In the genomic region with DNA sequence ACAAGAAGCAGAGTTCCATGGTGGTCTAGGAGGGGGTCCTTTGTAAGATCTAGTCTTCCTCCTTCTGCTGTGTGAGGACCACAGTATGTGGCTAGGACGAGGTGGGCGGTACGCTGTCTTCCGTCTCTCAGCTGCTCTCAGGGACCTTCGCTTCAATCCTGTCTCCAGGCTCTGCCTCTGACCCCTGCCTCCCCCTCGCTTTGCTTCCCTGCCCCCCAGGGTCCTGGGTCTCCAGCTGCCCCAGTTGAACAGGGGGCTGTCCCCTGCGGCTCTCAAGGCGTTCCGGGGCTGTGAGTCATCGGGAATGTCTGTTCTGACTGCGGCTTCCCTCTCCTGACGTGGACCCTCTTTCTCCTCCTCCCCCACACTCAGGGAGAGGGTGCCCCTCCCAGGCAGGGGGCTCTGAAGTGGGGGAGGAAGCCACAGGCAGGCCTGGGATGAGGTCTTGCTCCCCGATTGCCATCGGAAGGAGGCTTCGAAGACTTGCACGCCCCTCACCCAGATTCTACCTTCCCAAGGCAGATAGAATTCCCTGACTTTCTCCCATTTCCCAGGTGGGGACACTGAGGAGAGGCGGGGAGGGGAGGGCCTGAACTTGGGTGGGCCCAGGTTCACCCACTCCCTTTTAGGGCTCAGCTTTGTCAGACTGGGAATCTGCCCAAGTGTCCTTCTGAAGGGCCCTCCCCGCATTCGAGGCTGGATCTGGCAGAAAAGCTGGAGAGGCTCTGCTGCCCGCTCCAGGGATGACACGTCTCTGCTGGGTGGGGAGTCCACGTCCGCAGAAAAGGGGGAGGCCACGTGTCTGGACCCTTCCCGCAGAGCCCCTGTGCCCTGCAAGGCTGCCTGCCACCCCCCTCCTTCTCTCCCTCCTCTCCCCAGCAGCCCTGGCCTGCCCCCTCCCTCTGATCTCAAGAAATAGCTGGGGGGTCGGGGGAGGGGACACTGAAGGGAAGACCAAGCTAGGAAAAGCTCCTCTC, we compare ENCODE assay signal across 9 cellular contexts. TPM values are rescaled to one million over a fixed set of nuclear protein-coding genes. Genes with fewer than 3 reads are reported as not detected.
DNase-seq lines count a peak whose midpoint lies in the region; ATAC-seq, FAIRE-seq and TF ChIP-seq lines count a peak whose summit lies in the region.
"Had no signal": no experiment of that assay in that cellular context is flagged by ENCODE, and none has a peak within 500 bp of the region (broad histone marks: within the 10 kb centered on the region; RNA-seq: fewer than 3 reads in every experiment).

No MANE protein-coding gene starts in this region.

- H3K4me1 Mint-ChIP-seq in natural killer cell (peaks cover 15 to 25% of the 10 kb centered on the region in 2 donors), mesothelial cell of epicardium (peaks cover 84% of the 10 kb centered on the region)
- H3K4me1 Mint-ChIP-seq in natural killer cell treated with Interleukin-12 subunit alpha and Interleukin-12 subunit beta and Interleukin-15 and Interleukin-18, amount 100 ng/mL, for 72 hours (ENCODE audit: low read depth in 2 of 2): peaks cover 19 to 29% of the 10 kb centered on the region in 2 donors

- no peak overlapping the region for H3K27ac Mint-ChIP-seq in natural killer cell
- no peak overlapping the region for H3K27ac Mint-ChIP-seq in natural killer cell treated with Interleukin-12 subunit alpha and Interleukin-12 subunit beta and Interleukin-15 and Interleukin-18, amount 100 ng/mL, for 72 hours
- H3K27ac Mint-ChIP-seq in mesothelial cell of epicardium: peak overlapping the region; percentile 99

- H3K27me3 ChIP-seq in duodenal mucosa (ENCODE audit: control insufficient read depth in 1 of 2, insufficient read depth in 2 of 2, low read length in 2 of 2): peaks cover 22 to 27% of the 10 kb centered on the region in 2 donors
- no peaks in the 10 kb centered on the region for H3K27me3 ChIP-seq in aorta (ENCODE audit: control insufficient read depth in 1 of 2, insufficient read depth in 2 of 2, low read length in 1 of 2)

- H3K9ac ChIP-seq in duodenal mucosa (ENCODE audit: low read depth in 1 of 2, low read length in 2 of 2): peak overlapping the region in 1 of 2 donors; percentile 56

- no peak for FAIRE-seq in GM12892 (lab: Jason Lieb, UNC)

- H3K9me3 ChIP-seq in duodenal mucosa (ENCODE audit: control insufficient read depth in 1 of 2, low read length in 2 of 2) (no peaks in the 10 kb centered on the region), aorta (ENCODE audit: control insufficient read depth, low read length) (no peaks in the 10 kb centered on the region)

- H3K27ac ChIP-seq in duodenal mucosa (ENCODE audit: low read depth, low read length) (peak overlapping the region; percentile 81), aorta (ENCODE audit: low read depth in 1 of 2, low read length in 2 of 2) (peak overlapping the region; percentile 83 to 98)

- TF ChIP-seq CTCF in natural killer cell (IDR thresholded peaks at IDR 0.05) (no peak), mesothelial cell of epicardium (IDR thresholded peaks at IDR 0.05; ENCODE audit: unreplicated experiment) (no peak)

- peak overlapping the region in 1 of 2 donors; percentile 3 for H3K4me3 ChIP-seq in duodenal mucosa (ENCODE audit: low read depth in 1 of 2, low read length in 2 of 2)
- no peak overlapping the region for H3K4me3 ChIP-seq in aorta (ENCODE audit: low read length in 2 of 2)

- H3K9me3 Mint-ChIP-seq in natural killer cell (no peaks in the 10 kb centered on the region), mesothelial cell of epicardium (no peaks in the 10 kb centered on the region)
- H3K9me3 Mint-ChIP-seq in natural killer cell treated with Interleukin-12 subunit alpha and Interleukin-12 subunit beta and Interleukin-15 and Interleukin-18, amount 100 ng/mL, for 72 hours: no peaks in the 10 kb centered on the region

- DNase-seq in natural killer cell: peak; percentile 11
- no peak for DNase-seq in natural killer cell treated with Interleukin-12 subunit alpha and Interleukin-12 subunit beta and Interleukin-15 and Interleukin-18, amount 100 ng/mL, for 72 hours (ENCODE audit: low spot score)
- peak; percentile 68 to 78 for DNase-seq in mesothelial cell of epicardium (ENCODE audit: low spot score in 2 of 2, unreplicated experiment in 2 of 2)
- peak; percentile 93 to 95 for DNase-seq in aorta
- DNase-seq in GM12892 (ENCODE audit: insufficient read length): no peak
- DNase-seq in NCI-H2081 treated with DMSO at 0.1 percent for 48 hours (lab: John Stamatoyannopoulos, UW): no peak

- WGBS in aorta, 2 donors: 7 to 10% methylated on average over 25 to 26 of the region's 26 CpGs

- H3K4me1 ChIP-seq in duodenal mucosa (ENCODE audit: control insufficient read depth in 1 of 2, insufficient read depth in 2 of 2, low read length in 2 of 2) (peaks cover 0 to 15% of the 10 kb centered on the region in 2 donors), aorta (ENCODE audit: control insufficient read depth in 1 of 2, insufficient read depth in 2 of 2, low read length in 2 of 2) (peaks cover 3 to 5% of the 10 kb centered on the region in 2 donors)

- intact Hi-C loops in natural killer cell (cut with micrococcal nuclease): no loop called here
- intact Hi-C loops in aorta (cut with DNase I): no loop called here

- no peak for TF ChIP-seq POLR2A in GM12892 (IDR thresholded peaks at IDR 0.05; ENCODE audit: low read depth, low read length)

- H3K36me3 ChIP-seq in duodenal mucosa (ENCODE audit: control insufficient read depth in 1 of 2, insufficient read depth in 2 of 2, low read length in 2 of 2): no peaks in the 10 kb centered on the region
- no peaks in the 10 kb centered on the region for H3K36me3 ChIP-seq in aorta (ENCODE audit: control insufficient read depth in 1 of 2, insufficient read depth in 2 of 2, low read length in 1 of 2)

- peaks cover 52 to 67% of the 10 kb centered on the region in 2 donors for H3K27me3 Mint-ChIP-seq in natural killer cell (ENCODE audit: low read depth in 2 of 2)
- peaks cover 42 to 72% of the 10 kb centered on the region in 2 donors for H3K27me3 Mint-ChIP-seq in natural killer cell treated with Interleukin-12 subunit alpha and Interleukin-12 subunit beta and Interleukin-15 and Interleukin-18, amount 100 ng/mL, for 72 hours
- no peaks in the 10 kb centered on the region for H3K27me3 Mint-ChIP-seq in mesothelial cell of epicardium (ENCODE audit: low read depth)

- no peaks in the 10 kb centered on the region for H3K36me3 Mint-ChIP-seq in natural killer cell
- H3K36me3 Mint-ChIP-seq in natural killer cell treated with Interleukin-12 subunit alpha and Interleukin-12 subunit beta and Interleukin-15 and Interleukin-18, amount 100 ng/mL, for 72 hours: no peaks in the 10 kb centered on the region
- H3K36me3 Mint-ChIP-seq in mesothelial cell of epicardium: no peaks in the 10 kb centered on the region

- no peak for ATAC-seq in natural killer cell
- no peak for ATAC-seq in natural killer cell treated with Interleukin-12 subunit alpha and Interleukin-12 subunit beta and Interleukin-15 and Interleukin-18, amount 100 ng/mL, for 72 hours
- ATAC-seq in aorta (ENCODE audit: low FRiP score): peak; percentile 84
- ATAC-seq in GM21381 (IDR thresholded peaks at IDR 0.05; ENCODE audit: unreplicated experiment): no peak

- H3K4me3 Mint-ChIP-seq in natural killer cell (no peak overlapping the region), mesothelial cell of epicardium (peak overlapping the region; percentile 39)
- H3K4me3 Mint-ChIP-seq in natural killer cell treated with Interleukin-12 subunit alpha and Interleukin-12 subunit beta and Interleukin-15 and Interleukin-18, amount 100 ng/mL, for 72 hours: no peak overlapping the region

RNA-seq across cellular contexts. Expression of a gene that starts 9.1 kb away (rescaled TPM):
- total RNA-seq in natural killer cell (1 to 10 TPM; 2.3 to 7.5 (median 2.6) TPM), mesothelial cell of epicardium (3,780 to 4,004 TPM (median 3,972 TPM) in 3 replicates), aorta (100 to 1,000 TPM; 400 to 948 TPM)
- total RNA-seq in natural killer cell treated with Interleukin-12 subunit alpha and Interleukin-12 subunit beta and Interleukin-15 and Interleukin-18, amount 100 ng/mL, for 72 hours: 1 to 10 TPM in 1 of 2 donors, not detected in 1; 1.7 TPM
- polyA plus RNA-seq in aorta: 100 to 1,000 TPM in 1 of 2 donors, 10 to 100 TPM in 1; 70.2 to 391 TPM
- 4.8 TPM for polyA plus RNA-seq in GM12892 (2012; ENCODE audit: missing spikeins)

RNA-seq across cellular contexts. Expression of a gene that starts 44.7 kb away (rescaled TPM):
- total RNA-seq in natural killer cell (not detected), mesothelial cell of epicardium (not detected in 3 replicates), aorta (10 to 100 TPM; 91.8 to 92.7 TPM)
- under 1 TPM in 1 of 2 donors, not detected in 1; 0.42 TPM for total RNA-seq in natural killer cell treated with Interleukin-12 subunit alpha and Interleukin-12 subunit beta and Interleukin-15 and Interleukin-18, amount 100 ng/mL, for 72 hours
- polyA plus RNA-seq in aorta: 100 to 1,000 TPM in 1 of 2 donors, 10 to 100 TPM in 1; 86.4 to 198 TPM
- polyA plus RNA-seq in GM12892 (2012; ENCODE audit: missing spikeins): 0.68 TPM
- total RNA-seq: cerebellum had no signal

Comparison
In these comparisons a context has a peak if more than half of its experiments do, and no peak if none do; other contexts are left out.
1. DNase-seq: peak in natural killer cell (single experiment), mesothelial cell of epicardium (2 of 2) and aorta (2 of 2); none in natural killer cell treated with Interleukin-12 subunit alpha and Interleukin-12 subunit beta and Interleukin-15 and Interleukin-18, amount 100 ng/mL, for 72 hours (single experiment), GM12892 (single experiment) and NCI-H2081 treated with DMSO at 0.1 percent for 48 hours (single experiment).
2. RNA of a gene that starts 9.1 kb away (total RNA-seq): 3,780 to 4,004 TPM in mesothelial cell of epicardium and 400 to 948 TPM in aorta; 2.3 to 7.5 TPM in natural killer cell and 1.7 TPM in natural killer cell treated with Interleukin-12 subunit alpha and Interleukin-12 subunit beta and Interleukin-15 and Interleukin-18, amount 100 ng/mL, for 72 hours; every median in the first group is over 10 times any median in the second.
3. RNA of a gene that starts 44.7 kb away (total RNA-seq): 91.8 to 92.7 TPM in aorta; 0.42 TPM in natural killer cell treated with Interleukin-12 subunit alpha and Interleukin-12 subunit beta and Interleukin-15 and Interleukin-18, amount 100 ng/mL, for 72 hours, not detected in mesothelial cell of epicardium and not detected in natural killer cell; every median in the first group is over 10 times any median in the second.